8 cellular contexts compared by ENCODE assay signal in genomic region chr12:18165422-18165871, GRCh38.
A peak's percentile ranks its signal among the peaks of the same experiment; 100 is the strongest.
DNase-seq lines count a peak whose midpoint lies in the region; ATAC-seq and TF ChIP-seq lines count a peak whose summit lies in the region.

No MANE protein-coding gene starts in this region.

- POLR2A ChIA-PET in SK-N-SH (lab: Yijun Ruan, JAX): no interaction called here

- no peaks in the 10 kb centered on the region for H3K9me2 ChIP-seq in SK-N-SH

- H3K27me3 ChIP-seq in SK-N-SH (ENCODE audit: insufficient read depth) (no peaks in the 10 kb centered on the region; the same call in 1 of the 2 replicates), kidney epithelial cell (ENCODE audit: control insufficient read depth, insufficient read depth, low read length) (no peaks in the 10 kb centered on the region), endodermal cell (ENCODE audit: control insufficient read depth, insufficient read depth, low read length, poor library complexity, severe bottlenecking) (no peaks in the 10 kb centered on the region), esophagus squamous epithelium (no peaks in the 10 kb centered on the region)

- ATAC-seq in GM19463 (IDR thresholded peaks at IDR 0.05; ENCODE audit: unreplicated experiment): peak; percentile 97
- peak; percentile 99 for ATAC-seq in HG03439 (IDR thresholded peaks at IDR 0.05; ENCODE audit: unreplicated experiment)

- 0 out of 2 replicates have a peak overlapping the region, but pooled peaks have one; percentile 40 for H2AFZ ChIP-seq in SK-N-SH (ENCODE audit: low read depth)

- H3K27ac ChIP-seq in SK-N-SH (ENCODE audit: low read depth in 2 of 2, low read length in 1 of 2): no peak overlapping the region
- H3K27ac ChIP-seq in endodermal cell (ENCODE audit: low read depth, low read length): no peak overlapping the region
- H3K27ac ChIP-seq in esophagus squamous epithelium: no peak overlapping the region

- TF ChIP-seq RAD21 in SK-N-SH (IDR thresholded peaks at IDR 0.05; ENCODE audit: low read length): no peak

- no peak for TF ChIP-seq EP300 in SK-N-SH (IDR thresholded peaks at IDR 0.05; ENCODE audit: borderline replicate concordance in 1 of 2, low read depth in 1 of 2, low read length in 1 of 2)

- TF ChIP-seq POLR2A in esophagus squamous epithelium (IDR thresholded peaks at IDR 0.05): no peak

- CTCF ChIA-PET in SK-N-SH (lab: Yijun Ruan, JAX): no interaction called here

- H3K27me3 Mint-ChIP-seq in endodermal cell (ENCODE audit: insufficient read depth): no peaks in the 10 kb centered on the region

- H3K4me3 Mint-ChIP-seq in endodermal cell: no peak overlapping the region

- DNase-seq in GM03348 (ENCODE audit: low spot score) (peak; percentile 12), SK-N-SH (no peak), kidney epithelial cell (ENCODE audit: low read depth) (peak; percentile 75), endodermal cell (no peak), occipital lobe (lab: John Stamatoyannopoulos, UW) (no peak), esophagus squamous epithelium (lab: John Stamatoyannopoulos, UW) (no peak)

- no peaks in the 10 kb centered on the region for H3K36me3 Mint-ChIP-seq in endodermal cell (ENCODE audit: low read depth)

- intact Hi-C loops in esophagus squamous epithelium (cut with DNase I): no loop called here

- no peak overlapping the region for H3K27ac Mint-ChIP-seq in endodermal cell

- H3K4me1 ChIP-seq in SK-N-SH (ENCODE audit: control insufficient read depth in 1 of 2, insufficient read depth in 2 of 2, low read depth in 1 of 2, low read length in 1 of 2) (no peaks in the 10 kb centered on the region), endodermal cell (ENCODE audit: control insufficient read depth, insufficient read depth, low read length) (no peaks in the 10 kb centered on the region), esophagus squamous epithelium (peaks cover 0 to 21% (median 3%) of the 10 kb centered on the region in 3 donors)

- TF ChIP-seq CTCF in SK-N-SH (IDR thresholded peaks at IDR 0.05) (no peak), kidney epithelial cell (IDR thresholded peaks at IDR 0.05; ENCODE audit: insufficient read depth, low read length, poor library complexity, severe bottlenecking) (no peak), endodermal cell (conservative IDR thresholded peaks at IDR 0.05) (no peak), esophagus squamous epithelium (IDR thresholded peaks at IDR 0.05) (no peak)

- H3K4me2 ChIP-seq in SK-N-SH: peak overlapping the region; percentile 65

- H3K36me3 ChIP-seq in SK-N-SH (replicated peaks in 1 of 2; ENCODE audit: control insufficient read depth in 1 of 2, insufficient read depth in 2 of 2, low read length in 1 of 2): no peaks in the 10 kb centered on the region
- no peaks in the 10 kb centered on the region for H3K36me3 ChIP-seq in kidney epithelial cell (ENCODE audit: control insufficient read depth, insufficient read depth, low read length)
- no peaks in the 10 kb centered on the region for H3K36me3 ChIP-seq in endodermal cell (ENCODE audit: control insufficient read depth, insufficient read depth, low read length)
- H3K36me3 ChIP-seq in esophagus squamous epithelium: no peaks in the 10 kb centered on the region

- peaks cover 4% of the 10 kb centered on the region for H3K9me3 Mint-ChIP-seq in endodermal cell

- no peaks in the 10 kb centered on the region for H3K9me3 ChIP-seq in SK-N-SH
- H3K9me3 ChIP-seq in endodermal cell (ENCODE audit: control insufficient read depth, low read length): no peaks in the 10 kb centered on the region
- H3K9me3 ChIP-seq in esophagus squamous epithelium: no peaks in the 10 kb centered on the region

- peak overlapping the region; percentile 17 to 42; a peak in 3 of 4 replicates for H3K4me3 ChIP-seq in SK-N-SH (ENCODE audit: low read depth in 2 of 2, low read length in 1 of 2)
- no peak overlapping the region for H3K4me3 ChIP-seq in kidney epithelial cell (ENCODE audit: low read depth, low read length)
- no peak overlapping the region for H3K4me3 ChIP-seq in endodermal cell (ENCODE audit: low read length)
- peak overlapping the region in 2 of 4 donors; percentile 0 to 37 for H3K4me3 ChIP-seq in esophagus squamous epithelium

- no peaks in the 10 kb centered on the region for H3F3A ChIP-seq in SK-N-SH (replicated peaks; ENCODE audit: insufficient read depth)

- H4K20me1 ChIP-seq in SK-N-SH (ENCODE audit: insufficient read depth): no peaks in the 10 kb centered on the region

- no peaks in the 10 kb centered on the region for H3K79me2 ChIP-seq in SK-N-SH (ENCODE audit: insufficient read depth)

- WGBS in SK-N-SH (ENCODE audit: low lambda C conversion rate): 4% methylated on average over 2 of the region's 2 CpGs
- WGBS in endodermal cell (ENCODE audit: insufficient coverage in 1 of 2, insufficient read length in 1 of 2), 2 experiments: 75 to 85% methylated on average over 2 of the region's 2 CpGs
- WGBS in esophagus squamous epithelium, 2 donors: 5 to 7% methylated on average over 2 of the region's 2 CpGs

- H3K4me1 Mint-ChIP-seq in endodermal cell: no peaks in the 10 kb centered on the region

- no peak overlapping the region for H3K9ac ChIP-seq in SK-N-SH
- no peak overlapping the region for H3K9ac ChIP-seq in endodermal cell (ENCODE audit: extremely low read depth, low read length, poor library complexity, severe bottlenecking)

TF ChIP-seq in SK-N-SH, 30 proteins besides CTCF, POLR2A, EP300 and RAD21:
- TF ChIP-seq GABPA (IDR thresholded peaks at IDR 0.05; ENCODE audit: low read depth): no peak
- TF ChIP-seq, protein P1, sequence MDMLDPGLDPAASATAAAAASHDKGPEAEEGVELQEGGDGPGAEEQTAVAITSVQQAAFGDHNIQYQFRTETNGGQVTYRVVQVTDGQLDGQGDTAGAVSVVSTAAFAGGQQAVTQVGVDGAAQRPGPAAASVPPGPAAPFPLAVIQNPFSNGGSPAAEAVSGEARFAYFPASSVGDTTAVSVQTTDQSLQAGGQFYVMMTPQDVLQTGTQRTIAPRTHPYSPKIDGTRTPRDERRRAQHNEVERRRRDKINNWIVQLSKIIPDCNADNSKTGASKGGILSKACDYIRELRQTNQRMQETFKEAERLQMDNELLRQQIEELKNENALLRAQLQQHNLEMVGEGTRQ (IDR thresholded peaks at IDR 0.05; ENCODE audit: borderline replicate concordance, low read depth, low read length): no peak
- TF ChIP-seq TAF1 (IDR thresholded peaks at IDR 0.05; ENCODE audit: borderline replicate concordance, low read depth, low read length): no peak
- no peak for TF ChIP-seq MAX (IDR thresholded peaks at IDR 0.05; ENCODE audit: low read depth)
- TF ChIP-seq FOXJ3 (CRISPR knock-in tag; IDR thresholded peaks at IDR 0.05): no peak
- TF ChIP-seq USF1 (IDR thresholded peaks at IDR 0.05; ENCODE audit: borderline replicate concordance, low read depth): no peak
- TF ChIP-seq JUND (IDR thresholded peaks at IDR 0.05): no peak
- TF ChIP-seq SMC3 (IDR thresholded peaks at IDR 0.05; ENCODE audit: low read depth, low read length): no peak
- no peak for TF ChIP-seq NRF1 (IDR thresholded peaks at IDR 0.05; ENCODE audit: low read depth, low read length)
- no peak for TF ChIP-seq CHD2 (IDR thresholded peaks at IDR 0.05; ENCODE audit: low read length, partially characterized antibody)
- TF ChIP-seq ELF1 (IDR thresholded peaks at IDR 0.05): no peak
- TF ChIP-seq SIN3A (IDR thresholded peaks at IDR 0.05; ENCODE audit: borderline replicate concordance, low read depth, low read length): no peak

Comparison
In these comparisons a context has a peak if more than half of its experiments do, and no peak if none do; other contexts are left out.
1. DNase-seq: peak in GM03348 (single experiment) and kidney epithelial cell (single experiment); none in SK-N-SH (single experiment), endodermal cell (single experiment), occipital lobe (single experiment) and esophagus squamous epithelium (single experiment).
2. H3K4me3 ChIP-seq: peak in SK-N-SH (2 of 2); none in kidney epithelial cell (single experiment) and endodermal cell (single experiment).